8 cellular contexts compared by ENCODE assay signal in the genomic region with DNA sequence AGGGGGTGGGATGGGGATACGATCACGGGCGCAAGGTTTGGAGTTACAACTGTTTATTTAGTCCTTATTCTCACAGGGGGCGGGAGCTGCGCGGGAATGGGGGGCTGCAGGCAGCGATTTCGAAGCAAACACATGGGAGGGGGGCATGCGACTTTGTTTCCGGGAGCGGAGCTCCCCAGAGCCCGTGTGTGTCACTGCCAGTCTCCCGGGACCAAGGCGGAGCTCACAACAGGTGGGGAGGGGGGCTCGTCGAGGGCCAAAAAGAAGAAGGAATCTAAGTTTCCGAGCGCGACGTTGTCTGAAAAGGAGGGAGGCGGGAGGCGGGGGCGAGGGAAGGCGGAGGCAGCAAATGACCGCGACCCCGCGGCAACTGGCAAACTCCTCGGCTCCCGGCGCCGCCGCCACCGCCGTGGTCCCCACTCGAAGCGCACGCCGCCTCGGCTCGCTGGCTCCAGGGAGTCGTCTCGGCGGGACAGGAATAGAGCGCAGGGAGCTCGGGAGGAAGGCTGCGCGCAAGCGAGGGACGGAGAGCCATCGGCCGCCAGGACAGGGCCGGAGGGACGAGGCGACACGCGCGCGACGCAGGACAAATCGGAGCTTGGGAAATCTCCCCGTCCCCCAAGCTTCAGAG. TPM values are rescaled to one million over a fixed set of nuclear protein-coding genes. Genes with fewer than 3 reads are reported as not detected.
A peak's percentile ranks its signal among the peaks of the same experiment; 100 is the strongest.
DNase-seq lines count a peak whose midpoint lies in the region; ATAC-seq lines count a peak whose summit lies in the region.

No MANE protein-coding gene starts in this region.

- H3K36me3 ChIP-seq in ES-I3 (ENCODE audit: insufficient read depth, low read length) (no peaks in the 10 kb centered on the region), mesodermal cell (ENCODE audit: control insufficient read depth, insufficient read depth, low read length) (no peaks in the 10 kb centered on the region)

- 0% methylated on average over 32 to 43 of the region's 62 CpGs for WGBS in mesodermal cell (ENCODE audit: insufficient coverage in 2 of 2), 2 experiments

- peak overlapping the region; percentile 83 for H3K27ac ChIP-seq in epithelial cell of prostate
- no peak overlapping the region for H3K27ac ChIP-seq in mesodermal cell (ENCODE audit: low read depth, low read length, severe bottlenecking)

- H3K4me3 ChIP-seq in mesodermal cell (ENCODE audit: extremely low read depth, insufficient read depth, low read length, poor library complexity, severe bottlenecking), result peak overlapping the region; percentile 69

- peak; percentile 59 for DNase-seq in NCI-H524 treated with DMSO at 0.1 percent for 48 hours (lab: John Stamatoyannopoulos, UW)
- DNase-seq in activated CD8-positive, alpha-beta memory T cell treated with anti-CD3 and anti-CD28 coated beads, Interleukin-2, amount 50 U/mL, for 48 hours, result peak; percentile 81
- no peak for DNase-seq in epithelial cell of prostate (ENCODE audit: low read depth, low spot score)
- DNase-seq in stimulated activated CD8-positive, alpha-beta memory T cell treated with anti-CD3 and anti-CD28 coated beads, Interleukin-12 subunit alpha, Interleukin-12 subunit beta, amount 100 ng/mL, for 4 hours (ENCODE audit: low read depth), result peak; percentile 29

- H3K9ac ChIP-seq in ES-I3 (ENCODE audit: low read depth, low read length), result peak overlapping the region; percentile 91

- H3K9me3 ChIP-seq in ES-I3 (ENCODE audit: control insufficient read depth, insufficient read depth, low read length) (no peaks in the 10 kb centered on the region), mesodermal cell (ENCODE audit: control insufficient read depth, low read length) (no peaks in the 10 kb centered on the region)

- H3K4me1 ChIP-seq in ES-I3 (ENCODE audit: insufficient read depth, low read length) (peaks cover 6% of the 10 kb centered on the region; the same call in 1 of the 2 replicates), mesodermal cell (ENCODE audit: control insufficient read depth, insufficient read depth, low read length, poor library complexity, severe bottlenecking) (peaks cover 15% of the 10 kb centered on the region)

- ATAC-seq in GM18909 (IDR thresholded peaks at IDR 0.05; ENCODE audit: poor library complexity, unreplicated experiment) (no peak), HG03354 (IDR thresholded peaks at IDR 0.05; ENCODE audit: poor library complexity, severe bottlenecking, unreplicated experiment) (no peak)

RNA-seq across cellular contexts. Expression of a gene that starts 1.4 kb away (rescaled TPM):
- polyA plus RNA-seq in mesodermal cell (2013, experiment 1 of 2), result 24.2 TPM
- 21.8 TPM for polyA plus RNA-seq in mesodermal cell (2013, experiment 2 of 2)
